ENCODE assay signal across 12 cellular contexts in genomic region chr13:41356788-41357187, GRCh38. TPM values are rescaled to one million over a fixed set of nuclear protein-coding genes. Genes with fewer than 3 reads are reported as not detected.
DNase-seq lines count a peak whose midpoint lies in the region; ATAC-seq, FAIRE-seq and TF ChIP-seq lines count a peak whose summit lies in the region.
"Had no signal": no experiment of that assay in that cellular context is flagged by ENCODE, and none has a peak within 500 bp of the region (broad histone marks: within the 10 kb centered on the region; RNA-seq: fewer than 3 reads in every experiment).

No MANE protein-coding gene starts in this region.

- H3K4me1 ChIP-seq in ascending aorta = no peaks in the 10 kb centered on the region
- no peaks in the 10 kb centered on the region for H3K4me1 ChIP-seq in kidney (ENCODE audit: control insufficient read depth in 1 of 2, insufficient read depth in 1 of 2, low read depth in 1 of 2, low read length in 2 of 2)

- H3K4me3 ChIP-seq in ascending aorta = no peak overlapping the region
- no peak overlapping the region for H3K4me3 ChIP-seq in kidney (ENCODE audit: low read length in 2 of 2)

- DNase-seq in Kasumi-1 (lab: John Stamatoyannopoulos, UW) = peak; percentile 20 to 27
- DNase-seq in activated CD4-positive, alpha-beta T cell treated with anti-CD3 and anti-CD28 coated beads for 48 hours = peak; percentile 32
- peak; percentile 4 for DNase-seq in stimulated activated CD4-positive, alpha-beta T cell treated with anti-CD3 and anti-CD28 coated beads, Interleukin-1b, Interleukin-23, amount 100 ng/mL, for 48 hours
- DNase-seq in ascending aorta (ENCODE audit: low spot score in 2 of 2) = no peak
- DNase-seq in NCI-H510A (lab: John Stamatoyannopoulos, UW) = no peak
- DNase-seq in kidney = no peak
- DNase-seq: Karpas-422, NCI-H345 had no signal

- no peak overlapping the region for H3K9ac ChIP-seq in kidney (ENCODE audit: low read length in 2 of 2)

- H3K27me3 Mint-ChIP-seq in dendritic cell treated with granulocyte-macrophage colony-stimulating factor and Interleukin-4, amounts not matched to agents 40 ng/mL and 50 ng/mL, for 4 days = no peaks in the 10 kb centered on the region
- H3K27me3 Mint-ChIP-seq: brain had no signal

- no peak overlapping the region for H3K4me3 Mint-ChIP-seq in dendritic cell treated with granulocyte-macrophage colony-stimulating factor and Interleukin-4, amounts not matched to agents 40 ng/mL and 50 ng/mL, for 4 days
- H3K4me3 Mint-ChIP-seq: brain had no signal

- H3K27ac ChIP-seq in ascending aorta = no peak overlapping the region
- no peak overlapping the region for H3K27ac ChIP-seq in kidney (ENCODE audit: low read depth in 2 of 2, low read length in 2 of 2)

- no peak for FAIRE-seq in kidney (lab: Jason Lieb, UNC)
- FAIRE-seq: D721Med had no signal

- H3K36me3 Mint-ChIP-seq in dendritic cell treated with granulocyte-macrophage colony-stimulating factor and Interleukin-4, amounts not matched to agents 40 ng/mL and 50 ng/mL, for 4 days (ENCODE audit: low read depth) = peaks cover 61% of the 10 kb centered on the region

- peaks cover 27% of the 10 kb centered on the region for H3K4me1 Mint-ChIP-seq in dendritic cell treated with granulocyte-macrophage colony-stimulating factor and Interleukin-4, amounts not matched to agents 40 ng/mL and 50 ng/mL, for 4 days (ENCODE audit: low read depth)

- no peaks in the 10 kb centered on the region for H3K27me3 ChIP-seq in ascending aorta

- no peaks in the 10 kb centered on the region for H3K9me3 Mint-ChIP-seq in dendritic cell treated with granulocyte-macrophage colony-stimulating factor and Interleukin-4, amounts not matched to agents 40 ng/mL and 50 ng/mL, for 4 days
- H3K9me3 Mint-ChIP-seq: brain had no signal

- ATAC-seq in GM21576 (IDR thresholded peaks at IDR 0.05; ENCODE audit: unreplicated experiment) = no peak

- H3K9me3 ChIP-seq in ascending aorta = no peaks in the 10 kb centered on the region
- H3K9me3 ChIP-seq in kidney (ENCODE audit: control insufficient read depth in 1 of 2, low read length in 2 of 2) = no peaks in the 10 kb centered on the region

- H3K27ac Mint-ChIP-seq in dendritic cell treated with granulocyte-macrophage colony-stimulating factor and Interleukin-4, amounts not matched to agents 40 ng/mL and 50 ng/mL, for 4 days = peak overlapping the region; percentile 14

- TF ChIP-seq CTCF in ascending aorta (IDR thresholded peaks at IDR 0.05) (no peak), kidney (IDR thresholded peaks at IDR 0.05; ENCODE audit: borderline replicate concordance, extremely low read depth, insufficient read depth) (no peak)

- intact Hi-C loops in dendritic cell treated with granulocyte-macrophage colony-stimulating factor and Interleukin-4, amounts not matched to agents 40 ng/mL and 50 ng/mL, for 4 days (cut with micrococcal nuclease) = loop anchor here (10.0 kb wide), 1 partner anchor 758 kb away; no protein-coding TSS in a partner anchor
- intact Hi-C loops in ascending aorta (cut with DNase I) = no loop called here
- intact Hi-C loops in kidney (cut with DNase I) = no loop called here

- peaks cover 16 to 38% of the 10 kb centered on the region in 2 donors for H3K36me3 ChIP-seq in ascending aorta
- peaks cover 2 to 17% of the 10 kb centered on the region in 2 donors for H3K36me3 ChIP-seq in kidney (ENCODE audit: control insufficient read depth in 1 of 2, insufficient read depth in 2 of 2, low read length in 2 of 2)

RNA-seq across cellular contexts. Expression of gene NAA16, which starts 45.7 kb away (rescaled TPM):
- 11.9 TPM for total RNA-seq in ascending aorta
- total RNA-seq in kidney = 22.3 TPM
- polyA plus RNA-seq in kidney (ENCODE audit: insufficient read depth, low read depth, low replicate concordance) = 6.4 TPM

Comparison
In these comparisons a context has a peak if more than half of its experiments do, and no peak if none do; other contexts are left out.
1. DNase-seq: peak in Kasumi-1 (2 of 2), activated CD4-positive, alpha-beta T cell treated with anti-CD3 and anti-CD28 coated beads for 48 hours (single experiment) and stimulated activated CD4-positive, alpha-beta T cell treated with anti-CD3 and anti-CD28 coated beads, Interleukin-1b, Interleukin-23, amount 100 ng/mL, for 48 hours (single experiment); none in ascending aorta (0 of 2), NCI-H510A (single experiment) and kidney (single experiment).